Comparison of ENCODE assay signal across 2 cellular contexts in genomic region chr7:30635798-30636197, GRCh38.
TF ChIP-seq lines count a peak whose summit lies in the region.

No MANE protein-coding gene starts in this region.

TF ChIP-seq in GM23338, 12 proteins besides CTCF, POLR2A, EP300 and RAD21 (continued from another document):
- TF ChIP-seq REST (IDR thresholded peaks at IDR 0.05; ENCODE audit: unreplicated experiment) = no peak
- TF ChIP-seq EZH2phosphoT487 (IDR thresholded peaks at IDR 0.05; ENCODE audit: unreplicated experiment) = no peak
- no peak for TF ChIP-seq ZNF331 (CRISPR knock-in tag; IDR thresholded peaks at IDR 0.05; ENCODE audit: low read depth)
- no peak for TF ChIP-seq STAT1 (IDR thresholded peaks at IDR 0.05; ENCODE audit: unreplicated experiment)
- TF ChIP-seq, protein P1, sequence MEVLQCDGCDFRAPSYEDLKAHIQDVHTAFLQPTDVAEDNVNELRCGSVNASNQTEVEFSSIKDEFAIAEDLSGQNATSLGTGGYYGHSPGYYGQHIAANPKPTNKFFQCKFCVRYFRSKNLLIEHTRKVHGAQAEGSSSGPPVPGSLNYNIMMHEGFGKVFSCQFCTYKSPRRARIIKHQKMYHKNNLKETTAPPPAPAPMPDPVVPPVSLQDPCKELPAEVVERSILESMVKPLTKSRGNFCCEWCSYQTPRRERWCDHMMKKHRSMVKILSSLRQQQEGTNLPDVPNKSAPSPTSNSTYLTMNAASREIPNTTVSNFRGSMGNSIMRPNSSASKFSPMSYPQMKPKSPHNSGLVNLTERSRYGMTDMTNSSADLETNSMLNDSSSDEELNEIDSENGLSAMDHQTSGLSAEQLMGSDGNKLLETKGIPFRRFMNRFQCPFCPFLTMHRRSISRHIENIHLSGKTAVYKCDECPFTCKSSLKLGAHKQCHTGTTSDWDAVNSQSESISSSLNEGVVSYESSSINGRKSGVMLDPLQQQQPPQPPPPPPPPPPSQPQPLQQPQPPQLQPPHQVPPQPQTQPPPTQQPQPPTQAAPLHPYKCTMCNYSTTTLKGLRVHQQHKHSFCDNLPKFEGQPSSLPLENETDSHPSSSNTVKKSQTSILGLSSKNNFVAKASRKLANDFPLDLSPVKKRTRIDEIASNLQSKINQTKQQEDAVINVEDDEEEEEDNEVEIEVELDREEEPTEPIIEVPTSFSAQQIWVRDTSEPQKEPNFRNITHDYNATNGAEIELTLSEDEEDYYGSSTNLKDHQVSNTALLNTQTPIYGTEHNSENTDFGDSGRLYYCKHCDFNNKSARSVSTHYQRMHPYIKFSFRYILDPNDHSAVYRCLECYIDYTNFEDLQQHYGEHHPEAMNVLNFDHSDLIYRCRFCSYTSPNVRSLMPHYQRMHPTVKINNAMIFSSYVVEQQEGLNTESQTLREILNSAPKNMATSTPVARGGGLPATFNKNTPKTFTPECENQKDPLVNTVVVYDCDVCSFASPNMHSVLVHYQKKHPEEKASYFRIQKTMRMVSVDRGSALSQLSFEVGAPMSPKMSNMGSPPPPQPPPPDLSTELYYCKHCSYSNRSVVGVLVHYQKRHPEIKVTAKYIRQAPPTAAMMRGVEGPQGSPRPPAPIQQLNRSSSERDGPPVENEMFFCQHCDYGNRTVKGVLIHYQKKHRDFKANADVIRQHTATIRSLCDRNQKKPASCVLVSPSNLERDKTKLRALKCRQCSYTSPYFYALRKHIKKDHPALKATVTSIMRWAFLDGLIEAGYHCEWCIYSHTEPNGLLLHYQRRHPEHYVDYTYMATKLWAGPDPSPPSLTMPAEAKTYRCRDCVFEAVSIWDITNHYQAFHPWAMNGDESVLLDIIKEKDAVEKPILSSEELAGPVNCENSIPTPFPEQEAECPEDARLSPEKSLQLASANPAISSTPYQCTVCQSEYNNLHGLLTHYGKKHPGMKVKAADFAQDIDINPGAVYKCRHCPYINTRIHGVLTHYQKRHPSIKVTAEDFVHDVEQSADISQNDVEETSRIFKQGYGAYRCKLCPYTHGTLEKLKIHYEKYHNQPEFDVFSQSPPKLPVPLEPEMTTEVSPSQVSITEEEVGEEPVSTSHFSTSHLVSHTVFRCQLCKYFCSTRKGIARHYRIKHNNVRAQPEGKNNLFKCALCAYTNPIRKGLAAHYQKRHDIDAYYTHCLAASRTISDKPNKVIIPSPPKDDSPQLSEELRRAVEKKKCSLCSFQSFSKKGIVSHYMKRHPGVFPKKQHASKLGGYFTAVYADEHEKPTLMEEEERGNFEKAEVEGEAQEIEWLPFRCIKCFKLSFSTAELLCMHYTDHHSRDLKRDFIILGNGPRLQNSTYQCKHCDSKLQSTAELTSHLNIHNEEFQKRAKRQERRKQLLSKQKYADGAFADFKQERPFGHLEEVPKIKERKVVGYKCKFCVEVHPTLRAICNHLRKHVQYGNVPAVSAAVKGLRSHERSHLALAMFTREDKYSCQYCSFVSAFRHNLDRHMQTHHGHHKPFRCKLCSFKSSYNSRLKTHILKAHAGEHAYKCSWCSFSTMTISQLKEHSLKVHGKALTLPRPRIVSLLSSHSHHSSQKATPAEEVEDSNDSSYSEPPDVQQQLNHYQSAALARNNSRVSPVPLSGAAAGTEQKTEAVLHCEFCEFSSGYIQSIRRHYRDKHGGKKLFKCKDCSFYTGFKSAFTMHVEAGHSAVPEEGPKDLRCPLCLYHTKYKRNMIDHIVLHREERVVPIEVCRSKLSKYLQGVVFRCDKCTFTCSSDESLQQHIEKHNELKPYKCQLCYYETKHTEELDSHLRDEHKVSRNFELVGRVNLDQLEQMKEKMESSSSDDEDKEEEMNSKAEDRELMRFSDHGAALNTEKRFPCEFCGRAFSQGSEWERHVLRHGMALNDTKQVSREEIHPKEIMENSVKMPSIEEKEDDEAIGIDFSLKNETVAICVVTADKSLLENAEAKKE (CRISPR knock-in tag; IDR thresholded peaks at IDR 0.05) = no peak
- TF ChIP-seq NANOG (IDR thresholded peaks at IDR 0.05; ENCODE audit: borderline replicate concordance) = no peak
- TF ChIP-seq CREB1 (CRISPR knock-in tag; IDR thresholded peaks at IDR 0.05; ENCODE audit: low read depth) = no peak
- TF ChIP-seq POLR2AphosphoS5 (IDR thresholded peaks at IDR 0.05; ENCODE audit: low read depth) = no peak
- no peak for TF ChIP-seq ZNF114 (CRISPR knock-in tag; IDR thresholded peaks at IDR 0.05)
- no peak for TF ChIP-seq EZH2 (IDR thresholded peaks at IDR 0.05; ENCODE audit: low read depth, unreplicated experiment)
- TF ChIP-seq JUNB (IDR thresholded peaks at IDR 0.05; ENCODE audit: unreplicated experiment) = no peak

TF ChIP-seq in K562, 482 proteins besides CTCF, POLR2A, EP300 and RAD21 (continued from another document):
- TF ChIP-seq POLR2AphosphoS2 (IDR thresholded peaks at IDR 0.05; ENCODE audit: low read length) (peak; percentile 89), ZFX (CRISPR knock-in tag; IDR thresholded peaks at IDR 0.05) (no peak), ZFPM2 (CRISPR knock-in tag; IDR thresholded peaks at IDR 0.05) (no peak), THAP12 (CRISPR knock-in tag; IDR thresholded peaks at IDR 0.05) (no peak), GABPB2 (CRISPR knock-in tag; conservative IDR thresholded peaks at IDR 0.05) (no peak), ZSCAN29 (IDR thresholded peaks at IDR 0.05) (no peak), SUPT5H (IDR thresholded peaks at IDR 0.05) (peak; percentile 40; the same call in 1 of the 2 replicates), CCNT2 (IDR thresholded peaks at IDR 0.05; ENCODE audit: borderline replicate concordance, extremely low read depth, insufficient read length, low read depth, low read length) (no peak), ARID3B (CRISPR knock-in tag; IDR thresholded peaks at IDR 0.05; ENCODE audit: borderline replicate concordance) (no peak), HEY1 (CRISPR knock-in tag; IDR thresholded peaks at IDR 0.05; ENCODE audit: borderline replicate concordance) (no peak), TAF9B (IDR thresholded peaks at IDR 0.05; ENCODE audit: partially characterized antibody) (no peak)
- TF ChIP-seq, protein P2, sequence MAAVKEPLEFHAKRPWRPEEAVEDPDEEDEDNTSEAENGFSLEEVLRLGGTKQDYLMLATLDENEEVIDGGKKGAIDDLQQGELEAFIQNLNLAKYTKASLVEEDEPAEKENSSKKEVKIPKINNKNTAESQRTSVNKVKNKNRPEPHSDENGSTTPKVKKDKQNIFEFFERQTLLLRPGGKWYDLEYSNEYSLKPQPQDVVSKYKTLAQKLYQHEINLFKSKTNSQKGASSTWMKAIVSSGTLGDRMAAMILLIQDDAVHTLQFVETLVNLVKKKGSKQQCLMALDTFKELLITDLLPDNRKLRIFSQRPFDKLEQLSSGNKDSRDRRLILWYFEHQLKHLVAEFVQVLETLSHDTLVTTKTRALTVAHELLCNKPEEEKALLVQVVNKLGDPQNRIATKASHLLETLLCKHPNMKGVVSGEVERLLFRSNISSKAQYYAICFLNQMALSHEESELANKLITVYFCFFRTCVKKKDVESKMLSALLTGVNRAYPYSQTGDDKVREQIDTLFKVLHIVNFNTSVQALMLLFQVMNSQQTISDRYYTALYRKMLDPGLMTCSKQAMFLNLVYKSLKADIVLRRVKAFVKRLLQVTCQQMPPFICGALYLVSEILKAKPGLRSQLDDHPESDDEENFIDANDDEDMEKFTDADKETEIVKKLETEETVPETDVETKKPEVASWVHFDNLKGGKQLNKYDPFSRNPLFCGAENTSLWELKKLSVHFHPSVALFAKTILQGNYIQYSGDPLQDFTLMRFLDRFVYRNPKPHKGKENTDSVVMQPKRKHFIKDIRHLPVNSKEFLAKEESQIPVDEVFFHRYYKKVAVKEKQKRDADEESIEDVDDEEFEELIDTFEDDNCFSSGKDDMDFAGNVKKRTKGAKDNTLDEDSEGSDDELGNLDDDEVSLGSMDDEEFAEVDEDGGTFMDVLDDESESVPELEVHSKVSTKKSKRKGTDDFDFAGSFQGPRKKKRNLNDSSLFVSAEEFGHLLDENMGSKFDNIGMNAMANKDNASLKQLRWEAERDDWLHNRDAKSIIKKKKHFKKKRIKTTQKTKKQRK (IDR thresholded peaks at IDR 0.05; ENCODE audit: borderline replicate concordance, low read depth, low read length) = no peak
- TF ChIP-seq, protein P3, sequence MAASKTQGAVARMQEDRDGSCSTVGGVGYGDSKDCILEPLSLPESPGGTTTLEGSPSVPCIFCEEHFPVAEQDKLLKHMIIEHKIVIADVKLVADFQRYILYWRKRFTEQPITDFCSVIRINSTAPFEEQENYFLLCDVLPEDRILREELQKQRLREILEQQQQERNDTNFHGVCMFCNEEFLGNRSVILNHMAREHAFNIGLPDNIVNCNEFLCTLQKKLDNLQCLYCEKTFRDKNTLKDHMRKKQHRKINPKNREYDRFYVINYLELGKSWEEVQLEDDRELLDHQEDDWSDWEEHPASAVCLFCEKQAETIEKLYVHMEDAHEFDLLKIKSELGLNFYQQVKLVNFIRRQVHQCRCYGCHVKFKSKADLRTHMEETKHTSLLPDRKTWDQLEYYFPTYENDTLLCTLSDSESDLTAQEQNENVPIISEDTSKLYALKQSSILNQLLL (CRISPR knock-in tag; IDR thresholded peaks at IDR 0.05; ENCODE audit: borderline replicate concordance) = no peak
